In genomic region chr20:24493181-24493580, GRCh38 we compare ENCODE assay signal across 1 cellular context.
TF ChIP-seq lines count a peak whose summit lies in the region.

No MANE protein-coding gene starts in this region.

TF ChIP-seq in HepG2, 621 proteins besides CTCF, POLR2A, EP300 and RAD21 (continued from another document):
- TF ChIP-seq MNT (IDR thresholded peaks at IDR 0.05) (peak; percentile 95), PCBP2 (optimal IDR thresholded peaks at IDR 0.05; ENCODE audit: low read depth, low read length, poor library complexity, severe bottlenecking) (no peak), HDAC1 (CRISPR knock-in tag; IDR thresholded peaks at IDR 0.05) (no peak), CCAR2 (optimal IDR thresholded peaks at IDR 0.05; ENCODE audit: low read depth, low read length) (no peak), POLR2AphosphoS2 (IDR thresholded peaks at IDR 0.05; ENCODE audit: low read depth, low read length) (no peak)
